Comparison of ENCODE assay signal across 11 cellular contexts in the genomic region with DNA sequence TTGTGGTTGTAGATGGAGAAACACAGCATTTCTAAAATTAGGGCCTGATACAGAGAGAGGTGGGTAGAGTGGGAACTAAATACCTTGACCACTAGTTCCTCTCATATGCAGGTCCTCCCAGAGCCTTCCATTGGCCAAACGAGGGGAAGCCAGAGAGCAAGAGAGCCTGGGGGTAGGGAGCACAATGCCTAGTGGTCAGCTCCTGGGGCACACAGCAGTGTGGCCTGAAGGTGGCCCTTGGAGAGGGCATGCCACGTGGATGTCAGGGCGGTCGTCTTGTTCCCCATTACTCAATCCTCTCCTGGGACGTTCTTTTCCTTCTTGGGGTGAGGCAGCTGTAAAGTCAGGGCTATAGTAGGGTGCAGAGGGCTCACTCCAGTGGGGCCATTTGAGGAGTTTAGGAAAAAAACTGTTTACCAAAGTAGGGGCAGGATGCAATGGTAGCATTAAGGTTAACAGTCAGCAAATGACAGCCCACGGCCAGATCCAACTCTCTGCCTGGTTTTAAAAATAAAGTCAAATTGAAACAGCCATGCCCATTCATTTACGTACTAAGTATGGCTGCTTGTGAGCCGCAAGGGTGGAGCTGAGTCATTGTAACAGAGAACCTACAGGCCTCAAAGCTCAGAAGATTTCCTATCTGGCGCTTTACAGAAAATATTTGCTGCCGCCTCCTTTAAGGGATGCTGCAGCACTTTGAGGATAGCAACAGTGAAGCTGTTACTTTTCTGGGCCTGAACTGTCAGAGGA. TPM values are rescaled to one million over a fixed set of nuclear protein-coding genes. Genes with fewer than 3 reads are reported as not detected.
DNase-seq lines count a peak whose midpoint lies in the region; ATAC-seq and TF ChIP-seq lines count a peak whose summit lies in the region.
"Had no signal": no experiment of that assay in that cellular context is flagged by ENCODE, and none has a peak within 500 bp of the region (broad histone marks: within the 10 kb centered on the region; RNA-seq: fewer than 3 reads in every experiment).

No MANE protein-coding gene starts in this region.

- no peak for DNase-seq in heart right ventricle
- no peak for DNase-seq in Right ventricle myocardium superior
- no peak for DNase-seq in activated naive CD8-positive, alpha-beta T cell treated with anti-CD3 and anti-CD28 coated beads, Interleukin-2, amount 50 U/mL, for 24 hours
- peak; percentile 26 for DNase-seq in stimulated activated naive CD8-positive, alpha-beta T cell treated with anti-CD3 and anti-CD28 coated beads, Interleukin-15, Interleukin-2, amounts not matched to agents 100 U/mL and 50 U/mL, for 24 hours
- no peak for DNase-seq in cortex of kidney (lab: John Stamatoyannopoulos, UW)
- no peak for DNase-seq in glomerular visceral epithelial cell (ENCODE audit: extremely low spot score)
- DNase-seq: NCI-H226, nephron progenitor cell had no signal

- H3K9me3 ChIP-seq in heart right ventricle = no peaks in the 10 kb centered on the region

- H3K4me1 Mint-ChIP-seq in activated naive CD8-positive, alpha-beta T cell treated with anti-CD3 and anti-CD28 coated beads, Interleukin-2, amount 50 U/mL, for 24 hours = peaks cover 54% of the 10 kb centered on the region
- H3K4me1 Mint-ChIP-seq: nephron progenitor cell had no signal

- ATAC-seq in heart right ventricle = no peak
- no peak for ATAC-seq in Right ventricle myocardium superior (ENCODE audit: poor library complexity)
- ATAC-seq in HG02973 (IDR thresholded peaks at IDR 0.05; ENCODE audit: unreplicated experiment) = peak; percentile 78
- peak; percentile 67 for ATAC-seq in activated naive CD8-positive, alpha-beta T cell treated with anti-CD3 and anti-CD28 coated beads, Interleukin-2, amount 50 U/mL, for 24 hours
- peak; percentile 51 for ATAC-seq in stimulated activated naive CD8-positive, alpha-beta T cell treated with anti-CD3 and anti-CD28 coated beads, Interleukin-15, Interleukin-2, amounts not matched to agents 100 U/mL and 50 U/mL, for 24 hours
- no peak for ATAC-seq in GM21367 (IDR thresholded peaks at IDR 0.05; ENCODE audit: unreplicated experiment)

- no peaks in the 10 kb centered on the region for H3K9me3 Mint-ChIP-seq in activated naive CD8-positive, alpha-beta T cell treated with anti-CD3 and anti-CD28 coated beads, Interleukin-2, amount 50 U/mL, for 24 hours

- no peak for TF ChIP-seq CTCF in heart right ventricle (IDR thresholded peaks at IDR 0.05)

- intact Hi-C loops in heart right ventricle (cut with DNase I) (no loop called here), Right ventricle myocardium superior (cut with DNase I) (no loop called here)

- peaks cover 10 to 81% (median 42%) of the 10 kb centered on the region in 9 donors for H3K4me1 ChIP-seq in heart right ventricle

- H3K4me3 ChIP-seq in heart right ventricle = peak overlapping the region in 2 of 10 donors; percentile 8 to 17

- H3K27ac ChIP-seq in heart right ventricle = peak overlapping the region in 9 of 10 donors; percentile 37 to 79 (median 67)

- H3K4me3 Mint-ChIP-seq in activated naive CD8-positive, alpha-beta T cell treated with anti-CD3 and anti-CD28 coated beads, Interleukin-2, amount 50 U/mL, for 24 hours = peak overlapping the region; percentile 15
- H3K4me3 Mint-ChIP-seq: nephron progenitor cell had no signal

- H3K36me3 ChIP-seq in heart right ventricle = no peaks in the 10 kb centered on the region

- peaks cover 6% of the 10 kb centered on the region for H3K27me3 Mint-ChIP-seq in activated naive CD8-positive, alpha-beta T cell treated with anti-CD3 and anti-CD28 coated beads, Interleukin-2, amount 50 U/mL, for 24 hours

- H3K27ac Mint-ChIP-seq in activated naive CD8-positive, alpha-beta T cell treated with anti-CD3 and anti-CD28 coated beads, Interleukin-2, amount 50 U/mL, for 24 hours = peak overlapping the region; percentile 76
- H3K27ac Mint-ChIP-seq: nephron progenitor cell had no signal

- WGBS in heart right ventricle, 2 donors = 50 to 61% methylated on average over 10 of the region's 10 CpGs

- H3K36me3 Mint-ChIP-seq in activated naive CD8-positive, alpha-beta T cell treated with anti-CD3 and anti-CD28 coated beads, Interleukin-2, amount 50 U/mL, for 24 hours (ENCODE audit: low read depth) = no peaks in the 10 kb centered on the region

- H3K27me3 ChIP-seq in heart right ventricle = no peaks in the 10 kb centered on the region

RNA-seq across cellular contexts. Expression of a gene that starts 7.6 kb away (rescaled TPM):
- total RNA-seq in heart right ventricle (100 to 1,000 TPM; 124 to 407 (median 234) TPM), Right ventricle myocardium superior (114 TPM)
- polyA plus RNA-seq in heart right ventricle = 100 to 1,000 TPM; 111 to 184 TPM
- polyA plus RNA-seq: BJ had no signal

Comparison
In these comparisons a context has a peak if more than half of its experiments do, and no peak if none do; other contexts are left out.
1. ATAC-seq: peak in HG02973 (single experiment), activated naive CD8-positive, alpha-beta T cell treated with anti-CD3 and anti-CD28 coated beads, Interleukin-2, amount 50 U/mL, for 24 hours (single experiment) and stimulated activated naive CD8-positive, alpha-beta T cell treated with anti-CD3 and anti-CD28 coated beads, Interleukin-15, Interleukin-2, amounts not matched to agents 100 U/mL and 50 U/mL, for 24 hours (single experiment); none in heart right ventricle (0 of 8), Right ventricle myocardium superior (single experiment) and GM21367 (single experiment).